ENCODE assay signal across 8 cellular contexts in genomic region chrX:40105791-40106676, GRCh38. TPM values are rescaled to one million over a fixed set of nuclear protein-coding genes. Genes with fewer than 3 reads are reported as not detected.
A peak's percentile ranks its signal among the peaks of the same experiment; 100 is the strongest.
DNase-seq lines count a peak whose midpoint lies in the region; ATAC-seq and TF ChIP-seq lines count a peak whose summit lies in the region.

No MANE protein-coding gene starts in this region.

- ATAC-seq in GM21515 (IDR thresholded peaks at IDR 0.05; ENCODE audit: unreplicated experiment) (peak; percentile 20), HG02840 (IDR thresholded peaks at IDR 0.05; ENCODE audit: low FRiP score, unreplicated experiment) (no peak)
- ATAC-seq in natural killer cell treated with Interleukin-12 subunit alpha and Interleukin-12 subunit beta and Interleukin-15 and Interleukin-18, amount 100 ng/mL, for 72 hours, result peak; percentile 39 to 61

- H3K4me1 ChIP-seq in esophagus squamous epithelium (peaks cover 19 to 47% (median 45%) of the 10 kb centered on the region in 3 donors), transverse colon (peaks cover 5 to 39% (median 28%) of the 10 kb centered on the region in 4 donors)

- peaks cover 5 to 6% of the 10 kb centered on the region in 2 donors for H3K4me1 Mint-ChIP-seq in natural killer cell treated with Interleukin-12 subunit alpha and Interleukin-12 subunit beta and Interleukin-15 and Interleukin-18, amount 100 ng/mL, for 72 hours (ENCODE audit: low read depth in 2 of 2)

- TF ChIP-seq POLR2A in esophagus squamous epithelium (IDR thresholded peaks at IDR 0.05), result peak in 1 of 4 donors; percentile 27
- peak; percentile 20 for TF ChIP-seq POLR2A in transverse colon (IDR thresholded peaks at IDR 0.05)

- TF ChIP-seq CTCF in esophagus squamous epithelium (IDR thresholded peaks at IDR 0.05) (no peak), transverse colon (IDR thresholded peaks at IDR 0.05) (no peak)

- peaks cover 0 to 52% (median 0%) of the 10 kb centered on the region in 4 donors for H3K27me3 ChIP-seq in esophagus squamous epithelium
- H3K27me3 ChIP-seq in transverse colon, result no peaks in the 10 kb centered on the region

- no peaks in the 10 kb centered on the region for H3K36me3 Mint-ChIP-seq in natural killer cell treated with Interleukin-12 subunit alpha and Interleukin-12 subunit beta and Interleukin-15 and Interleukin-18, amount 100 ng/mL, for 72 hours

- no peaks in the 10 kb centered on the region for H3K9me3 ChIP-seq in esophagus squamous epithelium
- H3K9me3 ChIP-seq in transverse colon, result no peaks in the 10 kb centered on the region

- H3K36me3 ChIP-seq in esophagus squamous epithelium (no peaks in the 10 kb centered on the region), transverse colon (no peaks in the 10 kb centered on the region)

- DNase-seq in AG08396 (ENCODE audit: low spot score), result peak; percentile 66
- DNase-seq in NOMO-1 (lab: John Stamatoyannopoulos, UW; ENCODE audit: unreplicated experiment in 2 of 2), result peak; percentile 36 to 68
- peak; percentile 78 to 82 for DNase-seq in activated T-cell treated with anti-CD3 and anti-CD28 coated beads, Interleukin-2, amount 50 U/mL, for 48 hours
- DNase-seq in esophagus squamous epithelium (lab: John Stamatoyannopoulos, UW), result no peak
- peak; percentile 74 for DNase-seq in natural killer cell treated with Interleukin-12 subunit alpha and Interleukin-12 subunit beta and Interleukin-15 and Interleukin-18, amount 100 ng/mL, for 72 hours (ENCODE audit: low spot score)
- DNase-seq in transverse colon, result peak; percentile 78

- peak overlapping the region; percentile 54 to 72 for H3K27ac Mint-ChIP-seq in natural killer cell treated with Interleukin-12 subunit alpha and Interleukin-12 subunit beta and Interleukin-15 and Interleukin-18, amount 100 ng/mL, for 72 hours

- peak overlapping the region; percentile 75 for H3K4me3 Mint-ChIP-seq in natural killer cell treated with Interleukin-12 subunit alpha and Interleukin-12 subunit beta and Interleukin-15 and Interleukin-18, amount 100 ng/mL, for 72 hours

- in situ Hi-C loops in transverse colon (cut with MboI; ENCODE audit: low pct_ligation_motif_present in 1 of 4, low pct_unique_long_range_greater_than_20kb in 1 of 4, low sequenced_read_pairs in 3 of 4), result no loop called here

- H3K27me3 Mint-ChIP-seq in natural killer cell treated with Interleukin-12 subunit alpha and Interleukin-12 subunit beta and Interleukin-15 and Interleukin-18, amount 100 ng/mL, for 72 hours, result peaks cover 0 to 8% of the 10 kb centered on the region in 2 donors

- WGBS in esophagus squamous epithelium, 2 donors, result 0 to 42% methylated on average over 1 to 2 of the region's 89 CpGs
- 30% methylated on average over 53 of the region's 89 CpGs; no CpG with 5 or more reads in 1 of the 2 donors for WGBS in transverse colon (ENCODE audit: low coverage in 1 of 2), 2 donors

- intact Hi-C loops in esophagus squamous epithelium (cut with DNase I), result no loop called here
- intact Hi-C loops in transverse colon (cut with DNase I; ENCODE audit: low total_unique reads), result no loop called here

- H3K27ac ChIP-seq in esophagus squamous epithelium (peak overlapping the region; percentile 84 to 97 (median 96)), transverse colon (peak overlapping the region; percentile 91 to 96 (median 94))

- no peak for TF ChIP-seq EP300 in transverse colon (IDR thresholded peaks at IDR 0.05; ENCODE audit: low read depth)

- peak overlapping the region; percentile 42 to 71 (median 61) for H3K4me3 ChIP-seq in esophagus squamous epithelium
- peak overlapping the region; percentile 44 to 65 (median 49) for H3K4me3 ChIP-seq in transverse colon

- H3K9me3 Mint-ChIP-seq in natural killer cell treated with Interleukin-12 subunit alpha and Interleukin-12 subunit beta and Interleukin-15 and Interleukin-18, amount 100 ng/mL, for 72 hours, result no peaks in the 10 kb centered on the region

RNA-seq across cellular contexts. Expression of gene BCOR, which starts 8.3 kb away (rescaled TPM):
- 10 to 100 TPM; 12.0 to 20.1 (median 17.4) TPM for total RNA-seq in esophagus squamous epithelium
- 10 to 100 TPM; 52.3 to 56.7 TPM for total RNA-seq in natural killer cell treated with Interleukin-12 subunit alpha and Interleukin-12 subunit beta and Interleukin-15 and Interleukin-18, amount 100 ng/mL, for 72 hours
- total RNA-seq in transverse colon, result 10 to 100 TPM; 17.9 to 27.8 (median 20.4) TPM
